ENCODE assay signal across 20 cellular contexts in genomic region chr10:20954519-20954918, GRCh38. TPM values are rescaled to one million over a fixed set of nuclear protein-coding genes. Genes with fewer than 3 reads are reported as not detected.
DNase-seq lines count a peak whose midpoint lies in the region; ATAC-seq and TF ChIP-seq lines count a peak whose summit lies in the region.
"Had no signal": no experiment of that assay in that cellular context is flagged by ENCODE, and none has a peak within 500 bp of the region (broad histone marks: within the 10 kb centered on the region; RNA-seq: fewer than 3 reads in every experiment).

No MANE protein-coding gene starts in this region.

- intact Hi-C loops in psoas muscle (cut with DNase I): no loop called here

- DNase-seq in endodermal cell (peak; percentile 96), mesenchymal stem cell (peak; percentile 23), trophoblast cell (no peak), psoas muscle (no peak), dedifferentiated amniotic fluid mesenchymal stem cell (ENCODE audit: extremely low spot score) (no peak), NCI-H2227 treated with DMSO at 0.1 percent for 48 hours (lab: John Stamatoyannopoulos, UW) (no peak), SKM-1 treated with dmso at 0.1 percent for 144 hours (lab: John Stamatoyannopoulos, UW; ENCODE audit: unreplicated experiment) (no peak)
- DNase-seq: CD4-positive, alpha-beta T cell; COR-L47; DND-41; Karpas-422; NCI-H1417; NCI-H1694 treated with DMSO at 0.1 percent for 48 hours; NCI-H2081 treated with DMSO at 0.1 percent for 48 hours; NCI-H446 treated with DMSO at 0.1 percent for 48 hours; NCI-H526 treated with DMSO at 0.1 percent for 48 hours had no signal

- H2BK12ac ChIP-seq in mesenchymal stem cell (ENCODE audit: low read length in 2 of 2) (peak overlapping the region in 1 of 2 experiments; percentile 29), trophoblast cell (ENCODE audit: low read length) (peak overlapping the region; percentile 81)

- H3K4ac ChIP-seq in mesenchymal stem cell (ENCODE audit: low read depth in 1 of 2, low read length in 2 of 2) (no peak overlapping the region), trophoblast cell (ENCODE audit: low read depth, low read length) (no peak overlapping the region)

- peaks cover 32% of the 10 kb centered on the region for H3K36me3 Mint-ChIP-seq in endodermal cell (ENCODE audit: low read depth)

- TF ChIP-seq CTCF in endodermal cell (conservative IDR thresholded peaks at IDR 0.05) (no peak), psoas muscle (IDR thresholded peaks at IDR 0.05) (no peak)

- H2BK15ac ChIP-seq in mesenchymal stem cell (ENCODE audit: low read depth, poor library complexity, severe bottlenecking): peak overlapping the region; percentile 77

- peak overlapping the region; percentile 54 for H4K12ac ChIP-seq in trophoblast cell (ENCODE audit: low read depth, low read length)

- no peak overlapping the region for H2BK5ac ChIP-seq in mesenchymal stem cell (ENCODE audit: low read depth, low read length, poor library complexity, severe bottlenecking)
- H2BK5ac ChIP-seq in trophoblast cell (ENCODE audit: low read depth, low read length, poor library complexity): peak overlapping the region; percentile 78

- no peaks in the 10 kb centered on the region for H3K79me2 ChIP-seq in trophoblast cell (ENCODE audit: control insufficient read depth, insufficient read depth, low read length, poor library complexity)

- H2AFZ ChIP-seq in mesenchymal stem cell (ENCODE audit: low read depth, low read length) (no peak overlapping the region), trophoblast cell (ENCODE audit: insufficient read depth, low read length, poor library complexity) (no peak overlapping the region)

- H3K18ac ChIP-seq in mesenchymal stem cell (ENCODE audit: low read depth in 1 of 2, low read length in 2 of 2): peak overlapping the region; percentile 37 to 75
- H3K18ac ChIP-seq in trophoblast cell (ENCODE audit: low read length): peak overlapping the region; percentile 60

- 0 out of 2 replicates have a peak, but pooled peaks cover 4% of the 10 kb centered on the region for H3K4me1 ChIP-seq in HUES64 (ENCODE audit: insufficient read depth, low read length)
- H3K4me1 ChIP-seq in endodermal cell (ENCODE audit: control insufficient read depth, insufficient read depth, low read length): no peaks in the 10 kb centered on the region
- H3K4me1 ChIP-seq in mesenchymal stem cell (ENCODE audit: control insufficient read depth, insufficient read depth, low read depth, low read length): peaks cover 5% of the 10 kb centered on the region
- peaks cover 7% of the 10 kb centered on the region in 2 experiments for H3K4me1 ChIP-seq in trophoblast cell (ENCODE audit: control insufficient read depth in 1 of 2, insufficient read depth in 2 of 2, low read length in 2 of 2)
- no peaks in the 10 kb centered on the region for H3K4me1 ChIP-seq in psoas muscle

- H3K9me3 ChIP-seq in HUES64 (ENCODE audit: insufficient read depth, low read depth, low read length) (peaks cover 17% of the 10 kb centered on the region), endodermal cell (ENCODE audit: control insufficient read depth, low read length) (peaks cover 21% of the 10 kb centered on the region), mesenchymal stem cell (ENCODE audit: control insufficient read depth, low read length) (no peaks in the 10 kb centered on the region), trophoblast cell (ENCODE audit: insufficient read depth, low read depth, low read length) (no peaks in the 10 kb centered on the region), psoas muscle (no peaks in the 10 kb centered on the region)

- H3K4me3 Mint-ChIP-seq in endodermal cell: no peak overlapping the region
- H3K4me3 Mint-ChIP-seq: CD4-positive, alpha-beta T cell had no signal

- H3K23ac ChIP-seq in mesenchymal stem cell (ENCODE audit: low read length in 2 of 2) (no peak overlapping the region), trophoblast cell (ENCODE audit: low read length) (no peak overlapping the region)

- H3K27me3 Mint-ChIP-seq in endodermal cell (ENCODE audit: insufficient read depth): no peaks in the 10 kb centered on the region
- H3K27me3 Mint-ChIP-seq: CD4-positive, alpha-beta T cell had no signal

- 84% methylated on average over 5 of the region's 5 CpGs for WGBS in HUES64
- 92 to 93% methylated on average over 2 to 4 of the region's 5 CpGs for WGBS in endodermal cell (ENCODE audit: insufficient coverage in 1 of 2, insufficient read length in 1 of 2), 2 experiments
- WGBS in mesenchymal stem cell: 3% methylated on average over 4 of the region's 5 CpGs
- no CpG with 5 or more reads among the region's 5 CpGs for WGBS in trophoblast cell (ENCODE audit: extremely low coverage, insufficient coverage, insufficient read length)
- 68 to 76% (median 73%) methylated on average over 5 of the region's 5 CpGs for WGBS in psoas muscle, 3 donors

- H3K4me3 ChIP-seq in HUES64 (ENCODE audit: low read length): no peak overlapping the region
- peak overlapping the region; percentile 26 for H3K4me3 ChIP-seq in endodermal cell (ENCODE audit: low read length)
- no peak overlapping the region for H3K4me3 ChIP-seq in mesenchymal stem cell (ENCODE audit: insufficient read depth in 1 of 2, low read depth in 1 of 2, low read length in 2 of 2)
- H3K4me3 ChIP-seq in trophoblast cell (ENCODE audit: low read depth, low read length): no peak overlapping the region
- no peak overlapping the region for H3K4me3 ChIP-seq in psoas muscle
- H3K4me3 ChIP-seq: HAP-1 had no signal

- peaks cover 41% of the 10 kb centered on the region for H3K4me1 Mint-ChIP-seq in endodermal cell

- H4K8ac ChIP-seq in mesenchymal stem cell (ENCODE audit: low read length) (peak overlapping the region; percentile 76), trophoblast cell (ENCODE audit: low read depth, low read length) (peak overlapping the region; percentile 77)

- H3K4me2 ChIP-seq in mesenchymal stem cell (ENCODE audit: low read length, poor library complexity, severe bottlenecking): no peak overlapping the region
- H3K4me2 ChIP-seq in trophoblast cell (ENCODE audit: low read length): peak overlapping the region; percentile 9

- H3K27ac Mint-ChIP-seq in endodermal cell: peak overlapping the region; percentile 79
- H3K27ac Mint-ChIP-seq: CD4-positive, alpha-beta T cell had no signal

- H3K27ac ChIP-seq in HUES64 (ENCODE audit: low read depth, low read length): 0 out of 2 replicates have a peak overlapping the region, but pooled peaks have one; percentile 39
- no peak overlapping the region for H3K27ac ChIP-seq in endodermal cell (ENCODE audit: low read depth, low read length)
- H3K27ac ChIP-seq in mesenchymal stem cell (ENCODE audit: low read length, poor library complexity, severe bottlenecking): peak overlapping the region; percentile 22
- H3K27ac ChIP-seq in trophoblast cell (ENCODE audit: low read depth, low read length): peak overlapping the region; percentile 87
- no peak overlapping the region for H3K27ac ChIP-seq in psoas muscle

- H4K91ac ChIP-seq in mesenchymal stem cell (ENCODE audit: low read length) (no peak overlapping the region), trophoblast cell (ENCODE audit: low read depth, low read length) (peak overlapping the region; percentile 70)

- H2BK120ac ChIP-seq in mesenchymal stem cell (ENCODE audit: low read depth, low read length): no peak overlapping the region
- H2BK120ac ChIP-seq in trophoblast cell (ENCODE audit: insufficient read depth, low read length, poor library complexity): peak overlapping the region; percentile 79

- H2AK5ac ChIP-seq in mesenchymal stem cell (ENCODE audit: low read length, severe bottlenecking) (no peak overlapping the region), trophoblast cell (ENCODE audit: low read length) (no peak overlapping the region)

- peaks cover 2% of the 10 kb centered on the region for H3K9me3 Mint-ChIP-seq in endodermal cell
- H3K9me3 Mint-ChIP-seq: CD4-positive, alpha-beta T cell had no signal

- H3K79me1 ChIP-seq in mesenchymal stem cell (replicated peaks; ENCODE audit: low read length, poor library complexity, severe bottlenecking): no peaks in the 10 kb centered on the region
- peaks cover 6% of the 10 kb centered on the region for H3K79me1 ChIP-seq in trophoblast cell (ENCODE audit: low read length)

- H3K9ac ChIP-seq in HUES64 (ENCODE audit: low read depth, low read length) (no peak overlapping the region), endodermal cell (ENCODE audit: extremely low read depth, low read length, poor library complexity, severe bottlenecking) (no peak overlapping the region), mesenchymal stem cell (ENCODE audit: low read length) (no peak overlapping the region), trophoblast cell (ENCODE audit: low read length) (no peak overlapping the region)

- peaks cover 7% of the 10 kb centered on the region; the same call in 1 of the 2 replicates for H3K36me3 ChIP-seq in HUES64 (ENCODE audit: insufficient read depth, low read length)
- H3K36me3 ChIP-seq in endodermal cell (ENCODE audit: control insufficient read depth, insufficient read depth, low read length): peaks cover 12% of the 10 kb centered on the region
- no peaks in the 10 kb centered on the region for H3K36me3 ChIP-seq in mesenchymal stem cell (ENCODE audit: control insufficient read depth in 1 of 2, insufficient read depth in 2 of 2, low read depth in 1 of 2, low read length in 2 of 2)
- H3K36me3 ChIP-seq in trophoblast cell (ENCODE audit: control insufficient read depth in 1 of 2, insufficient read depth in 2 of 2, low read length in 2 of 2): no peaks in the 10 kb centered on the region
- H3K36me3 ChIP-seq in psoas muscle (ENCODE audit: insufficient read depth in 1 of 2, low read depth in 1 of 2): no peaks in the 10 kb centered on the region
- H3K36me3 ChIP-seq: HAP-1 had no signal

- H3K14ac ChIP-seq in mesenchymal stem cell (ENCODE audit: low read length in 2 of 2) (no peak overlapping the region), trophoblast cell (ENCODE audit: low read length) (peak overlapping the region; percentile 61)

- no peak for ATAC-seq in psoas muscle
- ATAC-seq: Right ventricle myocardium inferior had no signal

- H3K27me3 ChIP-seq in HUES64 (ENCODE audit: insufficient read depth, low read length) (no peaks in the 10 kb centered on the region), endodermal cell (ENCODE audit: control insufficient read depth, insufficient read depth, low read length, poor library complexity, severe bottlenecking) (no peaks in the 10 kb centered on the region), mesenchymal stem cell (ENCODE audit: control insufficient read depth in 1 of 2, insufficient read depth in 1 of 2, low read length in 2 of 2) (no peaks in the 10 kb centered on the region), trophoblast cell (ENCODE audit: insufficient read depth, low read length) (no peaks in the 10 kb centered on the region), psoas muscle (ENCODE audit: insufficient read depth in 3 of 3, low read length in 2 of 3) (no peaks in the 10 kb centered on the region)

RNA-seq across cellular contexts. Expression of gene NEBL, which starts 57.4 kb away (rescaled TPM):
- polyA plus RNA-seq in HUES64 (2013, experiment 1 of 2): 8.3 TPM
- polyA plus RNA-seq in HUES64 (2013, experiment 2 of 2): 10.8 TPM
- 10 to 100 TPM; 39.8 to 61.6 TPM for total RNA-seq in endodermal cell
- 20.8 TPM for polyA plus RNA-seq in endodermal cell (2013, experiment 1 of 2)
- 22.4 TPM for polyA plus RNA-seq in endodermal cell (2013, experiment 2 of 2)
- 0.36 TPM for polyA plus RNA-seq in mesenchymal stem cell (2013, experiment 1 of 2)
- polyA plus RNA-seq in mesenchymal stem cell (2013, experiment 2 of 2): 0.40 TPM
- polyA plus RNA-seq in trophoblast cell (2013): 31.7 and 34.0 TPM in 2 replicates
- 1 to 10 TPM in 3 of 4 donors, under 1 TPM in 1; 0.89 to 1.5 (median 1.3) TPM for total RNA-seq in psoas muscle
- under 1 TPM; 0.35 to 0.78 (median 0.77) TPM for polyA plus RNA-seq in psoas muscle
- polyA plus RNA-seq: BJ had no signal

Comparison
In these comparisons a context has a peak if more than half of its experiments do, and no peak if none do; other contexts are left out.
1. H3K27ac ChIP-seq: peak in HUES64 (single experiment), mesenchymal stem cell (single experiment) and trophoblast cell (single experiment); none in endodermal cell (single experiment) and psoas muscle (single experiment).
2. DNase-seq: peak in endodermal cell (single experiment) and mesenchymal stem cell (single experiment); none in trophoblast cell (0 of 2), psoas muscle (0 of 2), dedifferentiated amniotic fluid mesenchymal stem cell (single experiment), NCI-H2227 treated with DMSO at 0.1 percent for 48 hours (single experiment) and SKM-1 treated with dmso at 0.1 percent for 144 hours (single experiment).
3. RNA of gene NEBL, which starts 57.4 kb away (total RNA-seq): 39.8 to 61.6 TPM in endodermal cell; 0.89 to 1.5 TPM in psoas muscle; every median in the first group is over 10 times any median in the second.